Comparison of ENCODE assay signal across 8 cellular contexts in the genomic region with DNA sequence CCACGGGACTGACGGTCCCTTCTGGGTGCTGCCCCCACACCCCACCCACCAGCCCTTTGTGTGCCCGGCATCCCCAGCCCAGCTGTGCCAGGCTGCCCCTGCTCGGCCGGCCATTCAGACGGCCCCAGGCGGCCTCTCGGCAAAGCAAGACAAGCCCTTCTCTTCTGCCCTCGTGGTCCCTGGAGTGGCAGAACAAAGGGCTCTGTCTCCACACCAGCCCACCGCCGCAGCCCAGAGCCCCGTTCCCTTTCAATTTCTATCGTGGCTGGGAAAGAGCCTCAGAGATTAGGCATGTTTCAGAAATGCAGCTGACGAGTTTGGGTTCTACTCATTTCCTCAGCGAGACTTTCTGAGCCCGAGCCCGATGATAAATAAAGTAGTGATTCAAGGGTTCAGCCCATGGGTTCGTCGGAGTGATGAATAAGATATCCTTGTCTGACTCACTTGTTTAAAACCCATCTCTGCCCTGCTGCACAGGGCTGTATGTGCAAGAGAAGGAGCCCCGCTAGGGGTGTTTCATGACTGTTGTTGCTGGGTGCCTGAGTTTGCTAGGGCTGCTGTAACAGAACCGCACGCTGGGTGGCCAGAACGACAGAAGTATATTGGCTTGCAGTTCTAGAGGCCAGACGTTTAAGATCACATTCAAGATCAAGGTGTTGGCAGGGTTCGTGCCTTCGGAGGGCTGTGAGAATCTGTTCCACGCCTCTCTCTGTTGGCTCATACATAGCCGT.
A peak's percentile ranks its signal among the peaks of the same experiment; 100 is the strongest.
DNase-seq lines count a peak whose midpoint lies in the region; ATAC-seq lines count a peak whose summit lies in the region.

No MANE protein-coding gene starts in this region.

- DNase-seq in ELR (ENCODE audit: low read depth): peak; percentile 99
- peak; percentile 23 to 92 (median 50) for DNase-seq in T-helper 2 cell
- peak in 55 of 58 donors; percentile 36 to 88 (median 72) for DNase-seq in anterior cingulate cortex (lab: John Stamatoyannopoulos, UW)
- peak; percentile 95 for DNase-seq in hepatic stellate cell (ENCODE audit: low spot score)
- DNase-seq in skeletal muscle cell (ENCODE audit: low read depth): peak; percentile 94
- no peak for DNase-seq in SKM-1 (lab: John Stamatoyannopoulos, UW; ENCODE audit: unreplicated experiment)

- peak overlapping the region; percentile 49 for H3K4me3 ChIP-seq in skeletal muscle cell (ENCODE audit: low read depth, low read length)

- ATAC-seq in HG02885 (IDR thresholded peaks at IDR 0.05; ENCODE audit: poor library complexity, unreplicated experiment): peak; percentile 21
- ATAC-seq in HG02642 (IDR thresholded peaks at IDR 0.05; ENCODE audit: poor library complexity, unreplicated experiment): no peak
